13 cellular contexts compared by ENCODE assay signal in genomic region chr12:67989184-67989965, GRCh38. TPM values are rescaled to one million over a fixed set of nuclear protein-coding genes. Genes with fewer than 3 reads are reported as not detected.
DNase-seq lines count a peak whose midpoint lies in the region; ATAC-seq and TF ChIP-seq lines count a peak whose summit lies in the region.
"Had no signal": no experiment of that assay in that cellular context is flagged by ENCODE, and none has a peak within 500 bp of the region (broad histone marks: within the 10 kb centered on the region; RNA-seq: fewer than 3 reads in every experiment).

TSS of gene IFNG-AS1 (plus strand) at chr12:67989447.

- POLR2A ChIA-PET in activated CD4-positive, alpha-beta memory T cell treated with anti-CD3 and anti-CD28 coated beads for 36 hours (lab: Charles Lee): interaction anchor here (2.2 kb wide), 1 partner anchor 39 kb away, joined by 6 read pairs; no protein-coding TSS in a partner anchor

- H3K27me3 ChIP-seq in dorsolateral prefrontal cortex: peaks cover 0 to 13% (median 0%) of the 10 kb centered on the region in 45 donors

- peak within 1 kb of the TSS; percentile 54 for H3K4me3 Mint-ChIP-seq in activated CD4-positive, alpha-beta memory T cell treated with anti-CD3 and anti-CD28 coated beads for 36 hours
- H3K4me3 Mint-ChIP-seq in osteocyte (ENCODE audit: unreplicated experiment): no peak within 1 kb of the TSS

- CTCF ChIA-PET in activated CD4-positive, alpha-beta memory T cell treated with anti-CD3 and anti-CD28 coated beads for 36 hours (lab: Charles Lee): interaction anchor here (1.0 to 2.2 kb wide), 5 partner anchors 12 to 336 kb away, joined by 3 to 8 read pairs (median 6); no protein-coding TSS in a partner anchor

- H3K27me3 Mint-ChIP-seq in activated CD4-positive, alpha-beta memory T cell treated with anti-CD3 and anti-CD28 coated beads for 36 hours: no peaks in the 10 kb centered on the region
- H3K27me3 Mint-ChIP-seq in osteocyte (ENCODE audit: unreplicated experiment): no peaks in the 10 kb centered on the region

- no peaks in the 10 kb centered on the region for H3K36me3 Mint-ChIP-seq in activated CD4-positive, alpha-beta memory T cell treated with anti-CD3 and anti-CD28 coated beads for 36 hours
- no peaks in the 10 kb centered on the region for H3K36me3 Mint-ChIP-seq in osteocyte (ENCODE audit: unreplicated experiment)

- no peak within 1 kb of the TSS for H3K4me3 ChIP-seq in dorsolateral prefrontal cortex

- DNase-seq in CD1c-positive myeloid dendritic cell (ENCODE audit: extremely low spot score) (peak; percentile 30), dorsolateral prefrontal cortex (no peak), hepatic stellate cell (ENCODE audit: low spot score) (no peak), AML-193 (lab: John Stamatoyannopoulos, UW) (no peak), osteocyte (ENCODE audit: extremely low spot score, unreplicated experiment) (no peak)
- peak; percentile 30 for DNase-seq in activated CD4-positive, alpha-beta memory T cell treated with anti-CD3 and anti-CD28 coated beads for 36 hours
- DNase-seq: Caco-2, kidney glomerular epithelial cell, right cardiac atrium had no signal

- H3K27ac ChIP-seq in dorsolateral prefrontal cortex: no peak within 1 kb of the TSS
- H3K27ac ChIP-seq: RWPE1 had no signal

- H3K4me1 Mint-ChIP-seq in activated CD4-positive, alpha-beta memory T cell treated with anti-CD3 and anti-CD28 coated beads for 36 hours (ENCODE audit: low read depth): peaks cover 35% of the 10 kb centered on the region
- no peaks in the 10 kb centered on the region for H3K4me1 Mint-ChIP-seq in osteocyte (ENCODE audit: unreplicated experiment)

- H3K9me3 Mint-ChIP-seq in activated CD4-positive, alpha-beta memory T cell treated with anti-CD3 and anti-CD28 coated beads for 36 hours: no peaks in the 10 kb centered on the region
- H3K9me3 Mint-ChIP-seq in osteocyte (ENCODE audit: unreplicated experiment): no peaks in the 10 kb centered on the region

- peak within 1 kb of the TSS; percentile 78 for H3K27ac Mint-ChIP-seq in activated CD4-positive, alpha-beta memory T cell treated with anti-CD3 and anti-CD28 coated beads for 36 hours
- no peak within 1 kb of the TSS for H3K27ac Mint-ChIP-seq in osteocyte (ENCODE audit: unreplicated experiment)

- intact Hi-C loops in activated CD4-positive, alpha-beta memory T cell treated with anti-CD3 and anti-CD28 coated beads for 36 hours (cut with micrococcal nuclease): loop anchor here (5.0 kb wide), 1 partner anchor 1277 kb away; no protein-coding TSS in a partner anchor
- intact Hi-C loops in dorsolateral prefrontal cortex (cut with DNase I): no loop called here

- no peak for TF ChIP-seq CTCF in dorsolateral prefrontal cortex (IDR thresholded peaks at IDR 0.05 in 54 of 56, conservative IDR thresholded peaks at IDR 0.05 in 2 of 56; ENCODE audit: low read depth in 1 of 56, partially characterized antibody in 56 of 56)
- no peak for TF ChIP-seq CTCF in osteocyte (IDR thresholded peaks at IDR 0.05)

- peak; percentile 38 for ATAC-seq in GM19023 (IDR thresholded peaks at IDR 0.05; ENCODE audit: unreplicated experiment)
- peak; percentile 47 for ATAC-seq in HG03025 (IDR thresholded peaks at IDR 0.05; ENCODE audit: low FRiP score, unreplicated experiment)
- ATAC-seq: right cardiac atrium had no signal

RNA-seq across cellular contexts. Expression of gene IFNG-AS1, which starts in this region (rescaled TPM):
- total RNA-seq in activated CD4-positive, alpha-beta memory T cell treated with anti-CD3 and anti-CD28 coated beads for 36 hours: 1 to 10 TPM in 1 of 2 experiments, under 1 TPM in 1; 0.48 to 1.1 TPM
- total RNA-seq in dorsolateral prefrontal cortex: 1 to 10 TPM in 7 of 120 experiments, under 1 TPM in 75, not detected in 38; 0.25 to 3.6 (median 0.53) TPM
- total RNA-seq in osteocyte: not detected in 2 replicates
- total RNA-seq: Caco-2, LHCN-M2 had no signal

Comparison
In these comparisons a context has a peak if more than half of its experiments do, and no peak if none do; other contexts are left out.
1. DNase-seq: peak in CD1c-positive myeloid dendritic cell (single experiment) and activated CD4-positive, alpha-beta memory T cell treated with anti-CD3 and anti-CD28 coated beads for 36 hours (single experiment); none in dorsolateral prefrontal cortex (0 of 10), hepatic stellate cell (single experiment), AML-193 (0 of 2) and osteocyte (single experiment).